In the genomic region with DNA sequence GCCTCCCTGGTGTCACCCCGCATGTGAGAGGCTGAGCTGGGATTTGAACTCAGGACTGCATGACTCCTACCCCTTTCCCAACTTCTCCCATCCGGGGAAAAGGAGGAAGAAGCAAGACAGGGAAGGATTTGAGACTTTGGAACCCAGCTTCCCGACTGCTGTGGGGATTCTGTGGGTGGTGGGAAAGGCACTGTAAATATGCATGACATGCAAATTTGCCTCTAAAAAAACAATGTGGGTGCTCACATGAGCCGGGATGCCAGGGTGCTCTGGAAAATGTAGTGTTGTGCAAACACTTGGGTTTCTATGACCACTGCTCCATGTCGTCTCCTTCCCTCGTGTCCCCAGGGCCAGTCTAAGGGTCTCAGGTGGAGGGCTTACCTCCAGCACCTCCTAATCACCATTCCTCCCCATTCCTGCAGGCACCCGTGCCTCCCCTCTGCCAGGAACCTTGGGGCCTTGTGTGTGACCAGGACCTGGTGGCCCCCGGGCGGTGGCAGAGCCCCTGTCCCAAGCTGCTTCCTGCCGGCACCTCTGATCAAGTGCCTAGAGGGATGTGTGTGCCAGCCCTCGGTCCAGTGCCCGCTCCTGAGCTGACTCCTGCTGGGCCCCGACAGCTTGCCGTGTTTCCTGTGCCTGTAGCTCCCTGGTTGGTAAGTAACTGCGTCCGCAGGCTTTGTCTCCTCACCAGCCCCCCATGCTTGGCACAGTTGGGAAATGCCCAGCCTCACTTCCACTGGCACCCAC, we compare ENCODE assay signal across 18 cellular contexts.
DNase-seq lines count a peak whose midpoint lies in the region; ATAC-seq, FAIRE-seq and TF ChIP-seq lines count a peak whose summit lies in the region.
"Had no signal": no experiment of that assay in that cellular context is flagged by ENCODE, and none has a peak within 500 bp of the region (broad histone marks: within the 10 kb centered on the region; RNA-seq: fewer than 3 reads in every experiment).

No MANE protein-coding gene starts in this region.

- H3K9me3 ChIP-seq in K562 (replicated peaks; ENCODE audit: control insufficient read depth, insufficient read depth, low read depth, low read length) (no peaks in the 10 kb centered on the region), osteoblast (ENCODE audit: low read depth, low read length) (no peaks in the 10 kb centered on the region)

- no peaks in the 10 kb centered on the region for H3K9me1 ChIP-seq in K562 (ENCODE audit: control insufficient read depth, insufficient read depth, low read length)

- no peak overlapping the region for H3K4me3 ChIP-seq in K562
- H3K4me3 ChIP-seq in osteoblast (ENCODE audit: insufficient read depth, low read length), result no peak overlapping the region
- H3K4me3 ChIP-seq: GM23248 had no signal

- no peak for TF ChIP-seq CTCF in K562 (IDR thresholded peaks at IDR 0.05 in 2 of 3, conservative IDR thresholded peaks at IDR 0.05 in 1 of 3; ENCODE audit: insufficient read depth in 2 of 3, low read depth in 1 of 3, low read length in 3 of 3)
- no peak for TF ChIP-seq CTCF in osteoblast (IDR thresholded peaks at IDR 0.05; ENCODE audit: extremely low read depth, low read depth, low read length)

- no peak for TF ChIP-seq EP300 in K562 (IDR thresholded peaks at IDR 0.05; ENCODE audit: low read length)

- H2AFZ ChIP-seq in K562 (ENCODE audit: low read depth, low read length) (no peak overlapping the region), osteoblast (ENCODE audit: low read length) (no peak overlapping the region)
- H2AFZ ChIP-seq: GM23248 had no signal

- no peak overlapping the region for H3K4me2 ChIP-seq in K562 (ENCODE audit: insufficient read depth, low read length)
- H3K4me2 ChIP-seq in osteoblast (ENCODE audit: insufficient read depth, low read length), result no peak overlapping the region

- H3K27ac ChIP-seq in K562 (ENCODE audit: extremely low read depth, low read depth, low read length) (no peak overlapping the region), osteoblast (ENCODE audit: low read depth, low read length) (no peak overlapping the region)
- H3K27ac ChIP-seq: GM23248 had no signal

- intact Hi-C loops in K562 (cut with micrococcal nuclease), result no loop called here

- DNase-seq in NCI-H526 (lab: John Stamatoyannopoulos, UW) (peak; percentile 50 to 66), K562 (ENCODE audit: extremely low read depth in 1 of 4, low spot score in 3 of 4) (no peak), cerebellum (ENCODE audit: low spot score) (peak; percentile 48), osteoblast (ENCODE audit: insufficient read length, low spot score, missing footprints) (peak; percentile 79), NK-92 (lab: John Stamatoyannopoulos, UW; ENCODE audit: unreplicated experiment) (no peak)
- no peak for DNase-seq in activated CD4-positive, alpha-beta T cell treated with anti-CD3 and anti-CD28 coated beads for 48 hours
- DNase-seq: Calu3; CD4-positive, alpha-beta memory T cell; COR-L47; DMS53; DMS79 treated with DMSO at 0.1 percent for 48 hours; GM23248; H9 had no signal

- H3K27me3 ChIP-seq in K562 (ENCODE audit: control insufficient read depth in 2 of 2, insufficient read depth in 2 of 2, low read length in 2 of 2), result peaks cover 16 to 67% of the 10 kb centered on the region in 2 experiments
- peaks cover 48% of the 10 kb centered on the region for H3K27me3 ChIP-seq in osteoblast (ENCODE audit: insufficient read depth, low read length)

- in situ Hi-C loops in K562 (cut with MboI), result no loop called here

- ATAC-seq in K562 (no peak), GM18517 (IDR thresholded peaks at IDR 0.05; ENCODE audit: unreplicated experiment) (no peak)
- ATAC-seq: HCT116 had no signal

- TF ChIP-seq POLR2A in K562 (conservative IDR thresholded peaks at IDR 0.05), result no peak

- H3K4me1 ChIP-seq in K562 (replicated peaks in 1 of 2; ENCODE audit: control insufficient read depth in 2 of 2, insufficient read depth in 2 of 2, low read length in 2 of 2) (peaks cover 0 to 8% of the 10 kb centered on the region in 2 experiments; a peak in 2 of 5 replicates), osteoblast (ENCODE audit: insufficient read depth, low read length) (no peaks in the 10 kb centered on the region)

- CTCF ChIA-PET in K562 (lab: Yijun Ruan, JAX; ENCODE audit: low intra/inter-chr PET ratio), result no interaction called here

- H3K36me3 ChIP-seq in K562 (ENCODE audit: control insufficient read depth, insufficient read depth, low read length), result no peaks in the 10 kb centered on the region
- H3K36me3 ChIP-seq in osteoblast (ENCODE audit: insufficient read depth, low read length), result no peaks in the 10 kb centered on the region

- H3K79me2 ChIP-seq in K562 (ENCODE audit: control insufficient read depth, insufficient read depth, low read length) (no peaks in the 10 kb centered on the region), osteoblast (ENCODE audit: insufficient read depth, low read length) (no peaks in the 10 kb centered on the region)

- H4K20me1 ChIP-seq in K562 (replicated peaks; ENCODE audit: control insufficient read depth, insufficient read depth, low read length), result peaks cover 11% of the 10 kb centered on the region
- no peaks in the 10 kb centered on the region for H4K20me1 ChIP-seq in osteoblast (ENCODE audit: insufficient read depth, low read length)

- BruUV-seq in K562 (replicated peaks; lab: Mats Ljungman, UMichigan), result no TSS peak

- POLR2A ChIA-PET in K562 (lab: Yijun Ruan, JAX), result interaction anchor here (0.6 to 0.8 kb wide), 2 partner anchors 17 to 713 kb away, joined by 3 read pairs; no protein-coding TSS in a partner anchor

- no peak for TF ChIP-seq RAD21 in K562 (CRISPR knock-in tag; conservative IDR thresholded peaks at IDR 0.05 in 1 of 2, IDR thresholded peaks at IDR 0.05 in 1 of 2)

- WGBS in K562 (ENCODE audit: insufficient coverage, low coverage, missing lambda C conversion rate), result 2% methylated on average over 14 of the region's 16 CpGs

- no peak for FAIRE-seq in K562 (lab: Jason Lieb, UNC)
- FAIRE-seq: G401.6, GM12892, GM19239 had no signal

- no peak overlapping the region for H3K9ac ChIP-seq in K562 (ENCODE audit: insufficient read depth in 1 of 2, low read depth in 2 of 2, low read length in 2 of 2)
- H3K9ac ChIP-seq: GM23248 had no signal

TF ChIP-seq in K562, 482 proteins besides CTCF, POLR2A, EP300 and RAD21:
- TF ChIP-seq ZNF316 (IDR thresholded peaks at IDR 0.05) (peak; percentile 27; the same call in 1 of the 2 replicates), MEF2A (IDR thresholded peaks at IDR 0.05; ENCODE audit: control insufficient read depth, low read depth, low read length) (no peak)

Comparison
In these comparisons a context has a peak if more than half of its experiments do, and no peak if none do; other contexts are left out.
1. DNase-seq: peak in NCI-H526 (2 of 2), cerebellum (single experiment) and osteoblast (single experiment); none in K562 (0 of 4), NK-92 (single experiment) and activated CD4-positive, alpha-beta T cell treated with anti-CD3 and anti-CD28 coated beads for 48 hours (single experiment).